In genomic region chr6:108564178-108564577, GRCh38 we compare ENCODE assay signal across 8 cellular contexts. TPM values are rescaled to one million over a fixed set of nuclear protein-coding genes. Genes with fewer than 3 reads are reported as not detected.
DNase-seq lines count a peak whose midpoint lies in the region; ATAC-seq, FAIRE-seq and TF ChIP-seq lines count a peak whose summit lies in the region.

No MANE protein-coding gene starts in this region.

- H3K27me3 ChIP-seq in RWPE2 (ENCODE audit: insufficient read depth, poor library complexity, severe bottlenecking) (no peaks in the 10 kb centered on the region), esophagus squamous epithelium (no peaks in the 10 kb centered on the region), small intestine (ENCODE audit: control insufficient read depth in 2 of 2, insufficient read depth in 2 of 2, low read length in 2 of 2) (no peaks in the 10 kb centered on the region)

- TF ChIP-seq POLR2A in esophagus squamous epithelium (IDR thresholded peaks at IDR 0.05), result no peak

- WGBS in esophagus squamous epithelium, 2 donors, result 0 to 23% methylated on average over 3 of the region's 3 CpGs
- WGBS in small intestine, 3 donors, result 30 to 39% (median 39%) methylated on average over 3 of the region's 3 CpGs

- H3K4me3 ChIP-seq in GM12864 (ENCODE audit: low read depth, low read length), result no peak overlapping the region
- H3K4me3 ChIP-seq in RWPE2 (ENCODE audit: severe bottlenecking), result no peak overlapping the region
- peak overlapping the region in 3 of 4 donors; percentile 73 to 98 (median 86) for H3K4me3 ChIP-seq in esophagus squamous epithelium
- no peak overlapping the region for H3K4me3 ChIP-seq in small intestine (ENCODE audit: low read depth in 1 of 2, low read length in 2 of 2)

- intact Hi-C loops in esophagus squamous epithelium (cut with DNase I), result loop anchor here (10.0 kb wide), 1 partner anchor 91 kb away; no protein-coding TSS in a partner anchor

- H3K4me1 ChIP-seq in RWPE2 (ENCODE audit: insufficient read depth, poor library complexity, severe bottlenecking), result peaks cover 31% of the 10 kb centered on the region
- H3K4me1 ChIP-seq in esophagus squamous epithelium, result peaks cover 25 to 75% (median 29%) of the 10 kb centered on the region in 3 donors
- H3K4me1 ChIP-seq in small intestine (ENCODE audit: control insufficient read depth in 2 of 2, insufficient read depth in 1 of 2, low read depth in 1 of 2, low read length in 1 of 2), result peaks cover 5 to 27% of the 10 kb centered on the region in 2 donors

- FAIRE-seq in small intestine (lab: Jason Lieb, UNC), result no peak

- TF ChIP-seq CTCF in GM12864 (IDR thresholded peaks at IDR 0.05; ENCODE audit: low read depth, low read length, missing control alignments), result no peak
- no peak for TF ChIP-seq CTCF in RWPE2 (IDR thresholded peaks at IDR 0.05; ENCODE audit: poor library complexity, severe bottlenecking)
- TF ChIP-seq CTCF in esophagus squamous epithelium (IDR thresholded peaks at IDR 0.05), result no peak

- H3K27ac ChIP-seq in RWPE2 (ENCODE audit: poor library complexity, severe bottlenecking) (peak overlapping the region; percentile 88), esophagus squamous epithelium (peak overlapping the region; percentile 66 to 100 (median 90)), small intestine (ENCODE audit: low read depth in 1 of 2, low read length in 1 of 2) (peak overlapping the region; percentile 18 to 34)

- H3K36me3 ChIP-seq in RWPE2 (ENCODE audit: low read depth), result peaks cover 49% of the 10 kb centered on the region
- H3K36me3 ChIP-seq in esophagus squamous epithelium, result peaks cover under 1 to 30% (median 4%) of the 10 kb centered on the region in 3 donors
- H3K36me3 ChIP-seq in small intestine (ENCODE audit: control insufficient read depth in 2 of 2, insufficient read depth in 2 of 2, low read length in 2 of 2), result peaks cover 0 to 8% of the 10 kb centered on the region in 2 donors

- DNase-seq in GM12864 (ENCODE audit: low read depth) (peak; percentile 57), RWPE2 (ENCODE audit: low spot score) (no peak), esophagus squamous epithelium (lab: John Stamatoyannopoulos, UW) (no peak), small intestine (no peak), NCI-H345 (lab: John Stamatoyannopoulos, UW) (no peak), NCI-H1436 (lab: John Stamatoyannopoulos, UW) (no peak)

- H3K9me3 ChIP-seq in RWPE2 (ENCODE audit: severe bottlenecking) (no peaks in the 10 kb centered on the region), esophagus squamous epithelium (no peaks in the 10 kb centered on the region), small intestine (ENCODE audit: control insufficient read depth, low read depth) (no peaks in the 10 kb centered on the region)

- peak; percentile 15 for ATAC-seq in RWPE2 (ENCODE audit: low read depth)
- no peak for ATAC-seq in HG03521 (IDR thresholded peaks at IDR 0.05; ENCODE audit: unreplicated experiment)
- no peak for ATAC-seq in GM18861 (IDR thresholded peaks at IDR 0.05; ENCODE audit: unreplicated experiment)

RNA-seq across cellular contexts. Expression of gene FOXO3, which starts 3.5 kb away (rescaled TPM):
- total RNA-seq in esophagus squamous epithelium, result 10 to 100 TPM; 30.3 to 80.7 (median 34.3) TPM
- polyA plus RNA-seq in small intestine, result 10 to 100 TPM in 2 of 3 donors, 1 to 10 TPM in 1; 8.7 to 16.8 (median 11.9) TPM

Comparison
In these comparisons a context has a peak if more than half of its experiments do, and no peak if none do; other contexts are left out.
1. H3K4me3 ChIP-seq: peak in esophagus squamous epithelium (3 of 4); none in GM12864 (single experiment), RWPE2 (single experiment) and small intestine (0 of 2).
2. H3K27ac ChIP-seq: peak in every context shown above with its lines; median percentile 90 in esophagus squamous epithelium; 88 in RWPE2; 26 in small intestine.